Comparison of ENCODE assay signal across 1 cellular context in the genomic region with DNA sequence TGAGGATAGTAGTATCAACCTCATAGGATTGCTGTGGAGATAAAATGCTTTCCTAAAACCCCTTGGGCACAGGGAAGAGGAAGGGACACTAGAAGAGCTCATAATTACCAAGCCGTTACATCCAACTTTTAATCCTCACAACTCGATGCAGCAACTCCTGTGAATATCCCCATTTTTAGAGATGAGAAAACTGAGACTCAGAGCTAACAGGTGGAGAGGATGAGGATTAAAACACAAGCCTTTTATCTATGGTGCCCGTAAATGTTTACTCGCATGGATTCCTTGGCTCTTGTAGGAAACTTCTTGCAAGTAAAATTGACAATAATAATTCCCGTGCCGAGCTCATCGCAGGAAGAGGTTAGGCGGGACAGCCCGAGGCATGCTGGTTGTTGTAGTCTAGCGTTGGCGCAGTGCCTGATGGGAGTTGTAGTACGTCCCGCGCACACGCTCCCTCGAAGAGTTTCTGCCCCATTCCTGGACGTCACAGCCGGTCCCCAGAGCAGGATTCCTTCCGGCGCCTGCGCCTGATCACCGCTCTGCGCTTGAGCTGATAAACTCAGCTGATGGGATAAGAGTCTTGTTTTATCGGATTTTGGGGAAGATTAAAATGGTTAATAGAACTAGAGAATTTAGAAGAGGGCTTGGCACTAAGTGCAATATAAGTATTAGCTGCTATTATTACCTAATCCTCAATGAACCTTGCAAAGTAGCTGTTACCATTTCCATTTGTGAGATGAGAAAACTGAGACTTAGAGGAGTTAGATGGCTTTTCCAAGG.
TF ChIP-seq lines count a peak whose summit lies in the region.

No MANE protein-coding gene starts in this region.

TF ChIP-seq in K562, 482 proteins besides CTCF, POLR2A, EP300 and RAD21 (continued from another document and continues in another):
- TF ChIP-seq BMI1 (IDR thresholded peaks at IDR 0.05; ENCODE audit: low read length): no peak
- TF ChIP-seq CREB1 (IDR thresholded peaks at IDR 0.05): peak; percentile 89
- peak; percentile 87 for TF ChIP-seq CREB1 (CRISPR knock-in tag; IDR thresholded peaks at IDR 0.05)
- TF ChIP-seq HDAC6 (IDR thresholded peaks at IDR 0.05; ENCODE audit: low read depth, low read length): no peak
- TF ChIP-seq NFATC3 (IDR thresholded peaks at IDR 0.05): no peak
- TF ChIP-seq TAF1 (IDR thresholded peaks at IDR 0.05; ENCODE audit: control insufficient read depth, extremely low read depth, insufficient read depth, low read length, severe bottlenecking): peak; percentile 41
- no peak for TF ChIP-seq MXD1 (CRISPR knock-in tag; IDR thresholded peaks at IDR 0.05; ENCODE audit: borderline replicate concordance, poor library complexity, severe bottlenecking)
- no peak for TF ChIP-seq ESRRB (CRISPR knock-in tag; IDR thresholded peaks at IDR 0.05; ENCODE audit: borderline replicate concordance)
- no peak for TF ChIP-seq POLR3G (IDR thresholded peaks at IDR 0.05; ENCODE audit: extremely low read depth, insufficient read length, insufficient replicate concordance)
- 0 out of 2 replicates have a peak, but pooled peaks have one; percentile 36 for TF ChIP-seq ARID3A (IDR thresholded peaks at IDR 0.05; ENCODE audit: borderline replicate concordance, low read depth, low read length)
- TF ChIP-seq ZBTB2 (IDR thresholded peaks at IDR 0.05): peak; percentile 78; the same call in 1 of the 2 replicates
- no peak for TF ChIP-seq SPI1 (IDR thresholded peaks at IDR 0.05; ENCODE audit: borderline replicate concordance, low read depth, low read length)
- TF ChIP-seq ARNT (IDR thresholded peaks at IDR 0.05): no peak
- no peak for TF ChIP-seq MAFG (tag; conservative IDR thresholded peaks at IDR 0.05)
- TF ChIP-seq NFIC (IDR thresholded peaks at IDR 0.05): peak; percentile 32
- TF ChIP-seq GABPA (tag; conservative IDR thresholded peaks at IDR 0.05; ENCODE audit: low read depth): peak; percentile 94
- TF ChIP-seq PURB (CRISPR knock-in tag; IDR thresholded peaks at IDR 0.05; ENCODE audit: low read depth): no peak
- TF ChIP-seq RBM25 (IDR thresholded peaks at IDR 0.05; ENCODE audit: low read depth, low read length, severe bottlenecking): peak; percentile 81
- TF ChIP-seq KLF10 (CRISPR knock-in tag; IDR thresholded peaks at IDR 0.05): no peak
- no peak for TF ChIP-seq RNF219 (CRISPR knock-in tag; IDR thresholded peaks at IDR 0.05)
- no peak for TF ChIP-seq ZNF41 (CRISPR knock-in tag; conservative IDR thresholded peaks at IDR 0.05)
- TF ChIP-seq ZNF644 (tag; IDR thresholded peaks at IDR 0.05; ENCODE audit: low read depth): 0 out of 2 replicates have a peak, but pooled peaks have one; percentile 29
- TF ChIP-seq ZC3H11A (IDR thresholded peaks at IDR 0.05; ENCODE audit: low read depth, low read length): no peak
- TF ChIP-seq NCOA1 (IDR thresholded peaks at IDR 0.05; ENCODE audit: low read depth): no peak
- TF ChIP-seq PBX2 (CRISPR knock-in tag; IDR thresholded peaks at IDR 0.05; ENCODE audit: low read depth): no peak
- TF ChIP-seq PBX2 (tag; conservative IDR thresholded peaks at IDR 0.05; ENCODE audit: low read depth): no peak
- TF ChIP-seq ZNF140 (CRISPR knock-in tag; IDR thresholded peaks at IDR 0.05): no peak
- no peak for TF ChIP-seq ZNF311 (CRISPR knock-in tag; IDR thresholded peaks at IDR 0.05)
- no peak for TF ChIP-seq PPARD (CRISPR knock-in tag; IDR thresholded peaks at IDR 0.05)
- no peak for TF ChIP-seq TAF15 (IDR thresholded peaks at IDR 0.05; ENCODE audit: low read depth, low read length)
- peak; percentile 42; the same call in 1 of the 2 replicates for TF ChIP-seq PML (IDR thresholded peaks at IDR 0.05; ENCODE audit: low read length)
- TF ChIP-seq HMGN3 (IDR thresholded peaks at IDR 0.05; ENCODE audit: borderline replicate concordance, extremely low read depth, insufficient read length, low read depth, low read length): no peak
- no peak for TF ChIP-seq TEAD2 (tag; IDR thresholded peaks at IDR 0.05)
- no peak for TF ChIP-seq ZNF609 (CRISPR knock-in tag; IDR thresholded peaks at IDR 0.05; ENCODE audit: borderline replicate concordance)
- TF ChIP-seq DEAF1 (CRISPR knock-in tag; IDR thresholded peaks at IDR 0.05): no peak
- no peak for TF ChIP-seq ZNF586 (CRISPR knock-in tag; conservative IDR thresholded peaks at IDR 0.05)
- no peak for TF ChIP-seq SRSF3 (IDR thresholded peaks at IDR 0.05; ENCODE audit: insufficient read depth, low read length)
- TF ChIP-seq POLR3A (IDR thresholded peaks at IDR 0.05; ENCODE audit: borderline replicate concordance, extremely low read depth, insufficient read depth, insufficient read length): no peak
- no peak for TF ChIP-seq DNMT1 (IDR thresholded peaks at IDR 0.05)
- TF ChIP-seq KHSRP (IDR thresholded peaks at IDR 0.05): no peak
- TF ChIP-seq ZNF76 (CRISPR knock-in tag; IDR thresholded peaks at IDR 0.05; ENCODE audit: borderline replicate concordance): 0 out of 2 replicates have a peak, but pooled peaks have one; percentile 18
- TF ChIP-seq ZBTB12 (CRISPR knock-in tag; IDR thresholded peaks at IDR 0.05): peak; percentile 76
- no peak for TF ChIP-seq KAT8 (IDR thresholded peaks at IDR 0.05; ENCODE audit: low read depth)
- no peak for TF ChIP-seq ZSCAN32 (CRISPR knock-in tag; IDR thresholded peaks at IDR 0.05)
- no peak for TF ChIP-seq ZNF75A (CRISPR knock-in tag; IDR thresholded peaks at IDR 0.05)
- peak; percentile 77 for TF ChIP-seq MEIS2 (IDR thresholded peaks at IDR 0.05; ENCODE audit: partially characterized antibody)
- TF ChIP-seq MYBL2 (IDR thresholded peaks at IDR 0.05; ENCODE audit: low read depth): no peak
- no peak for TF ChIP-seq MYBL2 (CRISPR knock-in tag; IDR thresholded peaks at IDR 0.05; ENCODE audit: borderline replicate concordance)
- TF ChIP-seq SMC3 (conservative IDR thresholded peaks at IDR 0.05; ENCODE audit: insufficient read depth, low read depth, low read length): 0 out of 2 replicates have a peak, but pooled peaks have one; percentile 12
- TF ChIP-seq SIN3A (IDR thresholded peaks at IDR 0.05; ENCODE audit: borderline replicate concordance in 2 of 2, control insufficient read depth in 1 of 2, low read depth in 2 of 2, low read length in 2 of 2): no peak
